Comparison of ENCODE assay signal across 8 cellular contexts in genomic region chr3:8663177-8664061, GRCh38. TPM values are rescaled to one million over a fixed set of nuclear protein-coding genes. Genes with fewer than 3 reads are reported as not detected.
A peak's percentile ranks its signal among the peaks of the same experiment; 100 is the strongest.
DNase-seq lines count a peak whose midpoint lies in the region; ATAC-seq, FAIRE-seq and TF ChIP-seq lines count a peak whose summit lies in the region.

No MANE protein-coding gene starts in this region.

- POLR2A ChIA-PET in GM10248 (lab: Yijun Ruan, JAX): no interaction called here

- no peak overlapping the region for H3K27ac ChIP-seq in kidney (ENCODE audit: low read depth in 2 of 2, low read length in 2 of 2)

- H3K27me3 Mint-ChIP-seq in brain: peaks cover 13% of the 10 kb centered on the region

- intact Hi-C loops in kidney (cut with DNase I): no loop called here

- no peak for TF ChIP-seq POLR2A in GM18505 (IDR thresholded peaks at IDR 0.05; ENCODE audit: borderline replicate concordance, extremely low read depth, insufficient read depth, insufficient read length)

- H3K4me3 Mint-ChIP-seq in brain: no peak overlapping the region

- no peaks in the 10 kb centered on the region for H3K9me3 ChIP-seq in kidney (ENCODE audit: control insufficient read depth in 1 of 2, low read length in 2 of 2)

- CTCF ChIA-PET in GM10248 (lab: Yijun Ruan, JAX): interaction anchor here (0.6 to 3.5 kb wide), 33 partner anchors 10 to 641 kb away, joined by 3 to 25 read pairs (median 4); partner anchors contain the start of genes OXTR, RAD18 and SSUH2

- no peaks in the 10 kb centered on the region for H3K36me3 ChIP-seq in kidney (ENCODE audit: control insufficient read depth in 1 of 2, insufficient read depth in 2 of 2, low read length in 2 of 2)

- ATAC-seq in HG03521 (IDR thresholded peaks at IDR 0.05; ENCODE audit: unreplicated experiment): peak; percentile 29
- ATAC-seq in GM18505 (IDR thresholded peaks at IDR 0.05; ENCODE audit: unreplicated experiment): no peak

- peak; percentile 57 for TF ChIP-seq CTCF in AG09319 (IDR thresholded peaks at IDR 0.05; ENCODE audit: low read depth, low read length)
- TF ChIP-seq CTCF in GM10248 (IDR thresholded peaks at IDR 0.05; ENCODE audit: control extremely low read depth, extremely low read depth, low read depth, missing control alignments): peak; percentile 52
- peak; percentile 64 to 77 for TF ChIP-seq CTCF in brain (conservative IDR thresholded peaks at IDR 0.05)
- TF ChIP-seq CTCF in kidney (IDR thresholded peaks at IDR 0.05; ENCODE audit: borderline replicate concordance, extremely low read depth, insufficient read depth): peak; percentile 66

- no peak overlapping the region for H3K9ac ChIP-seq in kidney (ENCODE audit: low read length in 2 of 2)

- H3K4me3 ChIP-seq in kidney (ENCODE audit: low read length in 2 of 2): no peak overlapping the region

- no peaks in the 10 kb centered on the region for H3K36me3 Mint-ChIP-seq in brain

- DNase-seq in AG09319 (ENCODE audit: extremely low read depth, low read depth) (peak; percentile 20), GM10248 (ENCODE audit: extremely low spot score) (peak; percentile 66), OCI-M1 (lab: John Stamatoyannopoulos, UW) (peak; percentile 89), kidney (no peak)
- DNase-seq in stimulated activated CD8-positive, alpha-beta memory T cell treated with anti-CD3 and anti-CD28 coated beads, Interleukin-4, amount 100 ng/mL, for 24 hours (ENCODE audit: low read depth): peak; percentile 8

- H3K4me1 ChIP-seq in kidney (ENCODE audit: control insufficient read depth in 1 of 2, insufficient read depth in 1 of 2, low read depth in 1 of 2, low read length in 2 of 2): no peaks in the 10 kb centered on the region

- peaks cover 0 to 7% (median 0%) of the 10 kb centered on the region in 5 experiments for H3K9me3 Mint-ChIP-seq in brain

- no peak overlapping the region for H3K27ac Mint-ChIP-seq in brain

- peaks cover 62% of the 10 kb centered on the region for H3K4me1 Mint-ChIP-seq in brain

- FAIRE-seq in kidney (lab: Jason Lieb, UNC): no peak

RNA-seq across cellular contexts. Expression of gene SSUH2, which starts 18.8 kb away (rescaled TPM):
- polyA plus RNA-seq in brain (ENCODE audit: insufficient read depth, low read depth, low replicate concordance): not detected
- total RNA-seq in kidney: 0.44 TPM
- polyA plus RNA-seq in kidney (ENCODE audit: insufficient read depth, low read depth, low replicate concordance): 0.88 TPM
